ENCODE assay signal across 17 cellular contexts in the genomic region with DNA sequence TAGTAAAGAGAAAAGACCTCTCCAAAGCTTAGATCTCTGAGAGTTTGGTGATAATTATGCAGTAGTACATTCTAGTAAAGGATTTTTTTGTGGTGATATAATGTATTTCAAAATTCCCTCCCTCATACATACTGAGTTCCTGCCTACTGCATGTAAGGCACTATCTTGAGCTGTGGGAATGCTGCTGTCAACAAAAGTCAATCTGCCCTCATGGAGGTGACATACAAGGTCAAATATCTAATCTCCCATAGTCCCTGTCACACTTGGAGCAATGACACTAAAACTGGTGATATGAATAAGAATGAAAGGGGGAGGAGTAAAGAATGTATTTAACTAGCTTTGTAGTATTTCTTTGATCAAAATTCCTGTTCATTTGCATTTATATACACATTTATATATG. TPM values are rescaled to one million over a fixed set of nuclear protein-coding genes. Genes with fewer than 3 reads are reported as not detected.
DNase-seq lines count a peak whose midpoint lies in the region; ATAC-seq and TF ChIP-seq lines count a peak whose summit lies in the region.
"Had no signal": no experiment of that assay in that cellular context is flagged by ENCODE, and none has a peak within 500 bp of the region (broad histone marks: within the 10 kb centered on the region; RNA-seq: fewer than 3 reads in every experiment).

No MANE protein-coding gene starts in this region.

- TF ChIP-seq POLR2A in GM18505 (IDR thresholded peaks at IDR 0.05; ENCODE audit: borderline replicate concordance, extremely low read depth, insufficient read depth, insufficient read length): no peak

- TF ChIP-seq CTCF in left ventricle myocardium inferior (IDR thresholded peaks at IDR 0.05; ENCODE audit: borderline replicate concordance) (no peak), mesothelial cell of epicardium (IDR thresholded peaks at IDR 0.05; ENCODE audit: unreplicated experiment) (no peak)

- H3K9me3 Mint-ChIP-seq in T-cell: no peaks in the 10 kb centered on the region
- H3K9me3 Mint-ChIP-seq in effector memory CD8-positive, alpha-beta T cell: no peaks in the 10 kb centered on the region
- no peaks in the 10 kb centered on the region for H3K9me3 Mint-ChIP-seq in mesothelial cell of epicardium

- H3K4me3 Mint-ChIP-seq in T-cell (peak overlapping the region in 2 of 3 donors; percentile 13 to 50), mesothelial cell of epicardium (no peak overlapping the region)
- peak overlapping the region in 1 of 2 donors; percentile 93 for H3K4me3 Mint-ChIP-seq in effector memory CD8-positive, alpha-beta T cell

- DNase-seq in left ventricle myocardium superior (no peak), left ventricle myocardium inferior (no peak), T-cell (no peak), mesothelial cell of epicardium (ENCODE audit: low spot score in 2 of 2, unreplicated experiment in 2 of 2) (no peak), SKM-1 (lab: John Stamatoyannopoulos, UW; ENCODE audit: unreplicated experiment) (no peak)
- no peak for DNase-seq in effector memory CD8-positive, alpha-beta T cell
- DNase-seq: activated T-cell treated with anti-CD3 and anti-CD28 coated beads, Interleukin-2, amount 50 U/mL, for 48 hours; AML-193; hypothalamus; left cardiac atrium; NCI-H1930; right lobe of liver; SHP77 treated with DMSO at 0.1 percent for 48 hours; stimulated activated CD4-positive, alpha-beta T cell treated with anti-CD3 and anti-CD28 coated beads, Interleukin-4, amount 100 ng/mL, for 1 hour had no signal

- peak overlapping the region; percentile 54 to 56 for H3K27ac Mint-ChIP-seq in T-cell
- peak overlapping the region; percentile 39 to 74 for H3K27ac Mint-ChIP-seq in effector memory CD8-positive, alpha-beta T cell
- no peak overlapping the region for H3K27ac Mint-ChIP-seq in mesothelial cell of epicardium

- peaks cover 4% of the 10 kb centered on the region for H3K4me1 ChIP-seq in left ventricle myocardium inferior
- H3K4me1 ChIP-seq: right lobe of liver had no signal

- CTCF ChIA-PET in T-cell (lab: Charles Lee): interaction anchor here (0.8 to 2.9 kb wide), 8 partner anchors 8 to 364 kb away, joined by 3 to 37 read pairs (median 4); a partner anchor contains a TSS

- no peaks in the 10 kb centered on the region for H3K36me3 ChIP-seq in left ventricle myocardium inferior
- H3K36me3 ChIP-seq: right lobe of liver, thoracic aorta had no signal

- peaks cover 85 to 91% (median 91%) of the 10 kb centered on the region in 3 donors for H3K4me1 Mint-ChIP-seq in T-cell
- peaks cover 60 to 70% of the 10 kb centered on the region in 2 donors for H3K4me1 Mint-ChIP-seq in effector memory CD8-positive, alpha-beta T cell (ENCODE audit: low read depth in 2 of 2)
- H3K4me1 Mint-ChIP-seq in mesothelial cell of epicardium: no peaks in the 10 kb centered on the region

- no peaks in the 10 kb centered on the region for H3K9me3 ChIP-seq in left ventricle myocardium inferior (replicated peaks)
- H3K9me3 ChIP-seq: right lobe of liver, thoracic aorta had no signal

- intact Hi-C loops in left ventricle myocardium superior (cut with micrococcal nuclease) (loop anchor here (5.0 kb wide), 1 partner anchor 501 kb away; no protein-coding TSS in a partner anchor), left ventricle myocardium inferior (cut with micrococcal nuclease) (loop anchor here (5.0 kb wide), 1 partner anchor 361 kb away; no protein-coding TSS in a partner anchor)

- POLR2A ChIA-PET in T-cell (lab: Charles Lee): no interaction called here

- peaks cover 53% of the 10 kb centered on the region for H3K36me3 Mint-ChIP-seq in T-cell
- H3K36me3 Mint-ChIP-seq in effector memory CD8-positive, alpha-beta T cell (ENCODE audit: insufficient read depth): peaks cover 80% of the 10 kb centered on the region
- no peaks in the 10 kb centered on the region for H3K36me3 Mint-ChIP-seq in mesothelial cell of epicardium

- ATAC-seq in left ventricle myocardium superior (peak; percentile 36), T-cell (replicated peaks in 1 of 4) (no peak), GM18858 (IDR thresholded peaks at IDR 0.05; ENCODE audit: unreplicated experiment) (no peak), GM18505 (IDR thresholded peaks at IDR 0.05; ENCODE audit: unreplicated experiment) (no peak)
- ATAC-seq in effector memory CD8-positive, alpha-beta T cell (replicated peaks): no peak
- ATAC-seq: right lobe of liver had no signal

- no peak overlapping the region for H3K27ac ChIP-seq in left ventricle myocardium inferior (replicated peaks)
- H3K27ac ChIP-seq: right lobe of liver, thoracic aorta had no signal

- no peak overlapping the region for H3K4me3 ChIP-seq in left ventricle myocardium inferior
- H3K4me3 ChIP-seq: right lobe of liver, thoracic aorta had no signal

- H3K27me3 Mint-ChIP-seq in T-cell (no peaks in the 10 kb centered on the region), mesothelial cell of epicardium (ENCODE audit: low read depth) (peaks cover 20% of the 10 kb centered on the region)
- H3K27me3 Mint-ChIP-seq in effector memory CD8-positive, alpha-beta T cell: no peaks in the 10 kb centered on the region

- H3K27me3 ChIP-seq in left ventricle myocardium inferior (ENCODE audit: low read depth): no peaks in the 10 kb centered on the region
- H3K27me3 ChIP-seq: right lobe of liver had no signal

RNA-seq across cellular contexts. Expression of a gene that starts 11.1 kb away (rescaled TPM):
- total RNA-seq in left ventricle myocardium superior (1.5 TPM), left ventricle myocardium inferior (0.74 TPM), T-cell (100 to 1,000 TPM; 150 to 318 (median 255) TPM), mesothelial cell of epicardium (1.8 to 2.5 TPM (median 2.3 TPM) in 3 replicates)

Comparison
In these comparisons a context has a peak if more than half of its experiments do, and no peak if none do; other contexts are left out.
1. RNA of a gene that starts 11.1 kb away (total RNA-seq): 150 to 318 TPM in T-cell; 1.8 to 2.5 TPM in mesothelial cell of epicardium, 1.5 TPM in left ventricle myocardium superior (single experiment) and 0.74 TPM in left ventricle myocardium inferior (single experiment); every median in the first group is over 10 times any median in the second.